Comparison of ENCODE assay signal across 27 cellular contexts in the genomic region with DNA sequence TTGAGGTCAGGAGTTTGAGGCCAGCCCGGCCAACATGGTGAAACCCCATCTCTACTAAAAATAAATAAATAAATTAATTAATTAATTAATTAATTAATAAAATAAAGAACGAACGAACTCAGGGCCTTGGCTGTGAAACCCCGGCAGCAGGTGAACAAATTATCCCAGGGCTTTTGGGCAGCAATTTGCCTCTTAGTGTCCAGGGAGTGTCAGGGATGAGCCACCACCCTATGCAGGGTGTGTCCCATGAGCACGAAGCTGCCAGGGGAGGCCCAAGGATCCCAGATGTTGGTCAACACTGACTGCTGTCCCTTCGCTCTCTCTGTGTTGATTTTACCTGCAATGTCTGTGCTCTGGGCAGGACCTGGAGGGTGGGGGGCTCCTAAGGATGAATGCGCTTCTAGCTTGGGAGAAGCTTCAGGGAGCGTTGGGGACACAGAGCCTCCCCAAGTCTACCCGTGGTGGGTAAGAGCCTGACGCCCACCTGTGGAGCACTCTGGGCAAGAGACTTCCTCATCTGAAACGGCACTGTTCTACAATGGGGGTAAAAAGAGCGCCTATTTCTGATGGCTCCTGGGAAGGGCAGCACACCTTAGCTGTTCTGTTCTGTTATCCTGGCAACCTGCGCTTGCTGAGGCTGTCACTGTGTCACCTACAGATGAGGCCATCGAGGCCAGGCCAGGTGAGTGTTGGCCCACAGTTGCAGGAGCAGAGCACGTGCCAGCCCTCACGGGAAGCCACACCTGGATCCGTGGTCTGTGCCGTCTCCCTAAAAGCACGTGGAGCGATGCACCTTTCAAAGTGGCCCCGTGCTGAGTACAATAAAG.
"Had no signal": no experiment of that assay in that cellular context is flagged by ENCODE, and none has a peak within 500 bp of the region (broad histone marks: within the 10 kb centered on the region; RNA-seq: fewer than 3 reads in every experiment).

No MANE protein-coding gene starts in this region.

- DNase-seq: activated CD4-positive, alpha-beta T cell treated with anti-CD3 and anti-CD28 coated beads for 4 hours; activated CD4-positive, alpha-beta T cell treated with anti-CD3 and anti-CD28 coated beads, Interleukin-2, amount 50 U/mL, for 4 hours; activated CD8-positive, alpha-beta memory T cell treated with anti-CD3 and anti-CD28 coated beads, Interleukin-2, amount 50 U/mL, for 4 hours; activated T-cell treated with anti-CD3 and anti-CD28 coated beads, Interleukin-2, amount 50 U/mL, for 24 hours; anterior cingulate cortex; body of pancreas; cerebellar nuclear complex; colonic mucosa; dorsolateral prefrontal cortex; effector memory CD4-positive, alpha-beta T cell; erythroblast; heart right ventricle; left lung; lower lobe of right lung; mesendoderm; mucosa of descending colon; ovary; sigmoid colon; small intestine; stimulated activated CD4-positive, alpha-beta T cell treated with anti-CD3 and anti-CD28 coated beads, Interleukin-4, amount 100 ng/mL, for 24 hours; uterus had no signal

- FAIRE-seq: small intestine had no signal

- H3K4me3 ChIP-seq: body of pancreas, colonic mucosa, dorsolateral prefrontal cortex, heart right ventricle, left lung, lower lobe of right lung, mucosa of descending colon, ovary, sigmoid colon, thoracic aorta, uterus had no signal

- H3K27me3 ChIP-seq: body of pancreas, colonic mucosa, ovary, uterus had no signal

- H3K36me3 ChIP-seq: colonic mucosa, heart right ventricle, left lung, lower lobe of right lung, ovary, sigmoid colon, thoracic aorta, uterus had no signal

- ATAC-seq: activated naive CD4-positive, alpha-beta T cell treated with anti-CD3 and anti-CD28 coated beads, Interleukin-2, amount 50 U/mL, for 72 hours; body of pancreas; left lung; lower lobe of right lung; mucosa of descending colon; natural killer cell treated with Interleukin-12 subunit alpha and Interleukin-12 subunit beta and Interleukin-15 and Interleukin-18, amount 100 ng/mL, for 72 hours; stimulated activated effector memory CD8-positive, alpha-beta T cell treated with anti-CD3 and anti-CD28 coated beads, Interleukin-12 subunit alpha, Interleukin-12 subunit beta, amount 100 ng/mL, for 72 hours had no signal

- H3K27ac ChIP-seq: body of pancreas, colonic mucosa, dorsolateral prefrontal cortex, heart right ventricle, left lung, lower lobe of right lung, ovary, sigmoid colon, thoracic aorta, uterus had no signal

- H3K4me3 Mint-ChIP-seq: activated T-cell treated with anti-CD3 and anti-CD28 coated beads, Interleukin-2, amount 50 U/mL, for 24 hours; natural killer cell treated with Interleukin-12 subunit alpha and Interleukin-12 subunit beta and Interleukin-15 and Interleukin-18, amount 100 ng/mL, for 72 hours; stimulated activated effector memory CD8-positive, alpha-beta T cell treated with anti-CD3 and anti-CD28 coated beads, Interleukin-12 subunit alpha, Interleukin-12 subunit beta, amount 100 ng/mL, for 72 hours; stimulated activated naive CD8-positive, alpha-beta T cell treated with anti-CD3 and anti-CD28 coated beads, Interleukin-15, Interleukin-2, amounts not matched to agents 100 ng/mL and 50 ng/mL, for 24 hours had no signal

- H3K36me3 Mint-ChIP-seq: activated naive CD4-positive, alpha-beta T cell treated with anti-CD3 and anti-CD28 coated beads, Interleukin-2, amount 50 U/mL, for 72 hours; natural killer cell treated with Interleukin-12 subunit alpha and Interleukin-12 subunit beta and Interleukin-15 and Interleukin-18, amount 100 ng/mL, for 72 hours; stimulated activated effector memory CD8-positive, alpha-beta T cell treated with anti-CD3 and anti-CD28 coated beads, Interleukin-12 subunit alpha, Interleukin-12 subunit beta, amount 100 ng/mL, for 72 hours had no signal

- H3K9me3 ChIP-seq: body of pancreas, colonic mucosa, heart right ventricle, left lung, lower lobe of right lung, mucosa of descending colon, ovary, sigmoid colon, thoracic aorta, uterus had no signal

- H3K27me3 Mint-ChIP-seq: stimulated activated naive CD8-positive, alpha-beta T cell treated with anti-CD3 and anti-CD28 coated beads, Interleukin-15, Interleukin-2, amounts not matched to agents 100 ng/mL and 50 ng/mL, for 24 hours had no signal

- H3K27ac Mint-ChIP-seq: activated T-cell treated with anti-CD3 and anti-CD28 coated beads, Interleukin-2, amount 50 U/mL, for 24 hours; natural killer cell treated with Interleukin-12 subunit alpha and Interleukin-12 subunit beta and Interleukin-15 and Interleukin-18, amount 100 ng/mL, for 72 hours; progenitor cell of endocrine pancreas; stimulated activated effector memory CD8-positive, alpha-beta T cell treated with anti-CD3 and anti-CD28 coated beads, Interleukin-12 subunit alpha, Interleukin-12 subunit beta, amount 100 ng/mL, for 72 hours; stimulated activated naive CD8-positive, alpha-beta T cell treated with anti-CD3 and anti-CD28 coated beads, Interleukin-15, Interleukin-2, amounts not matched to agents 100 ng/mL and 50 ng/mL, for 24 hours had no signal

- H3K9me3 Mint-ChIP-seq: activated naive CD4-positive, alpha-beta T cell treated with anti-CD3 and anti-CD28 coated beads, Interleukin-2, amount 50 U/mL, for 72 hours; activated T-cell treated with anti-CD3 and anti-CD28 coated beads, Interleukin-2, amount 50 U/mL, for 24 hours; natural killer cell treated with Interleukin-12 subunit alpha and Interleukin-12 subunit beta and Interleukin-15 and Interleukin-18, amount 100 ng/mL, for 72 hours; stimulated activated effector memory CD8-positive, alpha-beta T cell treated with anti-CD3 and anti-CD28 coated beads, Interleukin-12 subunit alpha, Interleukin-12 subunit beta, amount 100 ng/mL, for 72 hours; stimulated activated naive CD8-positive, alpha-beta T cell treated with anti-CD3 and anti-CD28 coated beads, Interleukin-15, Interleukin-2, amounts not matched to agents 100 ng/mL and 50 ng/mL, for 24 hours had no signal

- H3K4me1 ChIP-seq: body of pancreas, colonic mucosa, heart right ventricle, left lung, lower lobe of right lung, sigmoid colon, uterus had no signal
